In the genomic region with DNA sequence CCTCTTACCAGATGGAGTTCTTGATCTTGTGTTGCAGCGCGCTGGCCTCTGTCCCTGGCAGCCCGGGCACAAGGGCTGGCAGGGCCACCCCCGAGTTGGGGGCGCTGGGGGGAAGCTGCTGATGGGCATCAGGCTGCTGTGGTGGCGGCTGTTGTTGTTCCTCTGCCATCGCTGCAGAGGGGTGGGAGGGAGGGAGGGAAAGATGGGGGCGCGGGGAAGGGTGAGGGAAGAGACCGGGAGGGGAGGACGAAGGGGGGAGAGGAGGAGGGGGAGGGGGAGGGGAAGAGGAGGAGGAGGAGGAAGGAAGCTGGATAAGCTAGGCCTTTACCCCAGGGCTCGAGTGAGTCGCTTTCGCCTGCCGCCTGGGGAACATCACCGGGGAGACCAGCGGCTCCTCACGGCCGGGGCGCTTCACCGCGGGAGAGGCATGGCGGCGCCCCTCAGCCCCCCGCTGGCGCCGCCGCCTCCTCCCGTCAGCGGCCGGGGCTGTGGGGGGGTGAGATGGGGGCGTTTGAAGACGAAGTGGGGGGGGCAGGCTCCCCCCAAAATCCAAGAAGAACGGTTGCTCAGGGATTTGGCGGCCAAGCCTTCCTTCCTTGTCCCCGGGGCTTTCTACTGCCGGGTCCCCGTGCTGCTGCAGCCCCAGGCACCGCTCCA, we compare ENCODE assay signal across 8 cellular contexts. TPM values are rescaled to one million over a fixed set of nuclear protein-coding genes. Genes with fewer than 3 reads are reported as not detected.
DNase-seq lines count a peak whose midpoint lies in the region; ATAC-seq and TF ChIP-seq lines count a peak whose summit lies in the region.

No MANE protein-coding gene starts in this region.

- H4K20me1 ChIP-seq in DOHH2 (ENCODE audit: control insufficient read depth, insufficient read depth, low read depth, low read length) = no peaks in the 10 kb centered on the region

- H3K9me2 ChIP-seq in DOHH2 (replicated peaks; ENCODE audit: control insufficient read depth, low read length) = no peaks in the 10 kb centered on the region

- peak overlapping the region; percentile 95 for H3K4me3 ChIP-seq in DOHH2 (ENCODE audit: low read length)
- peak overlapping the region; percentile 88 for H3K4me3 ChIP-seq in epithelial cell of proximal tubule (ENCODE audit: low read depth, low read length)
- H3K4me3 ChIP-seq in mononuclear cell (ENCODE audit: low read length) = peak overlapping the region; percentile 76

- intact Hi-C loops in activated CD8-positive, alpha-beta T cell treated with anti-CD3 and anti-CD28 coated beads for 36 hours (cut with micrococcal nuclease) = no loop called here

- peak overlapping the region; percentile 85 for H3K27ac Mint-ChIP-seq in activated CD8-positive, alpha-beta T cell treated with anti-CD3 and anti-CD28 coated beads for 36 hours

- POLR2A ChIA-PET in activated CD8-positive, alpha-beta T cell treated with anti-CD3 and anti-CD28 coated beads for 36 hours (lab: Charles Lee) = interaction anchor here (0.9 to 1.1 kb wide), 2 partner anchors 10 to 11 kb away, joined by 3 to 4 read pairs; no protein-coding TSS in a partner anchor

- H3K9me3 Mint-ChIP-seq in activated CD8-positive, alpha-beta T cell treated with anti-CD3 and anti-CD28 coated beads for 36 hours = no peaks in the 10 kb centered on the region

- H3K27ac ChIP-seq in DOHH2 (ENCODE audit: low read depth, low read length) = peak overlapping the region; percentile 80

- H3K4me2 ChIP-seq in DOHH2 (ENCODE audit: low read length) = peak overlapping the region; percentile 72

- no peaks in the 10 kb centered on the region; the same call in 1 of the 2 replicates for H3K9me3 ChIP-seq in DOHH2 (ENCODE audit: control insufficient read depth, insufficient read depth, low read length)
- H3K9me3 ChIP-seq in mononuclear cell (ENCODE audit: low read depth, low read length) = no peaks in the 10 kb centered on the region

- CTCF ChIA-PET in activated CD8-positive, alpha-beta T cell treated with anti-CD3 and anti-CD28 coated beads for 36 hours (lab: Charles Lee) = no interaction called here

- DNase-seq in NCI-H226 (peak; percentile 36), epithelial cell of proximal tubule (ENCODE audit: low read depth) (no peak)
- peak; percentile 50 for DNase-seq in activated CD8-positive, alpha-beta T cell treated with anti-CD3 and anti-CD28 coated beads for 36 hours
- DNase-seq in stimulated activated CD8-positive, alpha-beta memory T cell treated with anti-CD3 and anti-CD28 coated beads, Interleukin-7, amount 100 ng/mL, for 48 hours (ENCODE audit: extremely low read depth in 1 of 2, low read depth in 1 of 2) = peak; percentile 7 to 25

- H3K79me2 ChIP-seq in DOHH2 (ENCODE audit: control insufficient read depth, low read length) = peaks cover 69% of the 10 kb centered on the region

- peaks cover 28% of the 10 kb centered on the region for H3K4me1 Mint-ChIP-seq in activated CD8-positive, alpha-beta T cell treated with anti-CD3 and anti-CD28 coated beads for 36 hours (ENCODE audit: low read depth)

- no peaks in the 10 kb centered on the region for H3K27me3 Mint-ChIP-seq in activated CD8-positive, alpha-beta T cell treated with anti-CD3 and anti-CD28 coated beads for 36 hours

- TF ChIP-seq CTCF in DOHH2 (IDR thresholded peaks at IDR 0.05; ENCODE audit: low read depth, low read length, poor library complexity, severe bottlenecking) (no peak), epithelial cell of proximal tubule (conservative IDR thresholded peaks at IDR 0.05; ENCODE audit: low read depth, low read length) (no peak)
- no peak for TF ChIP-seq CTCF in activated CD8-positive, alpha-beta T cell treated with anti-CD3 and anti-CD28 coated beads for 36 hours (IDR thresholded peaks at IDR 0.05)

- H3K27me3 ChIP-seq in DOHH2 (ENCODE audit: control insufficient read depth, low read length) (no peaks in the 10 kb centered on the region), mononuclear cell (ENCODE audit: insufficient read depth, low read length) (no peaks in the 10 kb centered on the region)

- H3K4me1 ChIP-seq in DOHH2 (ENCODE audit: control insufficient read depth, low read length) (peaks cover 42% of the 10 kb centered on the region), mononuclear cell (ENCODE audit: insufficient read depth, low read length) (peaks cover 23% of the 10 kb centered on the region)

- ATAC-seq in HG02571 (IDR thresholded peaks at IDR 0.05; ENCODE audit: unreplicated experiment) = peak; percentile 10
- ATAC-seq in activated CD8-positive, alpha-beta T cell treated with anti-CD3 and anti-CD28 coated beads for 36 hours = peak; percentile 11
- ATAC-seq in GM21360 (IDR thresholded peaks at IDR 0.05; ENCODE audit: unreplicated experiment) = no peak

- peak overlapping the region; percentile 92 for H3K4me3 Mint-ChIP-seq in activated CD8-positive, alpha-beta T cell treated with anti-CD3 and anti-CD28 coated beads for 36 hours

- peaks cover 17% of the 10 kb centered on the region for H3K36me3 Mint-ChIP-seq in activated CD8-positive, alpha-beta T cell treated with anti-CD3 and anti-CD28 coated beads for 36 hours (ENCODE audit: low read depth)

- H3F3A ChIP-seq in DOHH2 (ENCODE audit: control insufficient read depth, insufficient read depth) = peaks cover 14% of the 10 kb centered on the region

- peaks cover 29% of the 10 kb centered on the region for H3K36me3 ChIP-seq in DOHH2 (ENCODE audit: control insufficient read depth, low read length)

RNA-seq across cellular contexts. Expression of a gene that starts 0.4 kb away (rescaled TPM):
- 10 to 100 TPM; 29.4 to 30.5 TPM for total RNA-seq in activated CD8-positive, alpha-beta T cell treated with anti-CD3 and anti-CD28 coated beads for 36 hours
- total RNA-seq in epithelial cell of proximal tubule (4.8 TPM in 2 replicates), mononuclear cell (15.5 TPM)
